In the genomic region with DNA sequence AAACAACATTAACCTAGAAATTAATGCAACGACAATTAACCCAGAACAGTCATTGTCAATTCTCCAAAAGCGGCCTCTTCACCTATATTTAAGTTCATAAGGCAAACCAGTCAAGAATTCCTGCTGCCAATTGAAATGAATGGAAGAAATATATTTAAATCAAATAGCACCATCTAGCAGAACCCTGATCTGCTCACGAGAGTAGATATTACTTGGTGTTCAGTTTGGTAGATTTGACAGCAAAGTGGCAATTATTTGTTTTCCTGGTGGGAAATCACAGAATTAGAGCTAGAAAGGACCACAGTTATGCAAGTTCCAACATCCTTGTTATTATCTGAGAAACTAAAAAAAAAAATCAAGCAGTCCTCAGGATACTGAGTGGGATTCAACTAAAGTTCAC, we compare ENCODE assay signal across 8 cellular contexts.
A peak's percentile ranks its signal among the peaks of the same experiment; 100 is the strongest.
DNase-seq lines count a peak whose midpoint lies in the region; ATAC-seq and TF ChIP-seq lines count a peak whose summit lies in the region.

No MANE protein-coding gene starts in this region.

- peak overlapping the region; percentile 54 for H3K27ac Mint-ChIP-seq in nephron progenitor cell

- H3K9ac ChIP-seq in BLaER1 treated with 17β-estradiol and CSF1 and Interleukin-3, amounts not matched to agents 10 nM and 100 nM: peak overlapping the region; percentile 59 to 91 (median 80); a peak in 19 of 22 replicates
- H3K9ac ChIP-seq in adipocyte (ENCODE audit: low read length): peak overlapping the region; percentile 87

- peak overlapping the region; percentile 81 to 94 (median 88); a peak in 21 of 22 replicates for H3K4me2 ChIP-seq in BLaER1 treated with 17β-estradiol and CSF1 and Interleukin-3, amounts not matched to agents 10 nM and 100 nM

- CTCF ChIA-PET in HEK293 (lab: Yijun Ruan, JAX): no interaction called here

- H3K4me1 ChIP-seq in BLaER1 treated with 17β-estradiol and CSF1 and Interleukin-3, amounts not matched to agents 10 nM and 100 nM: peaks cover 32 to 62% (median 51%) of the 10 kb centered on the region in 10 experiments
- H3K4me1 ChIP-seq in HEK293 (ENCODE audit: control insufficient read depth, insufficient read depth, low read length) (0 out of 2 replicates have a peak, but pooled peaks cover 6% of the 10 kb centered on the region), adipocyte (ENCODE audit: control insufficient read depth, insufficient read depth, low read length) (peaks cover 27% of the 10 kb centered on the region)

- H3K36me3 ChIP-seq in BLaER1 treated with 17β-estradiol and CSF1 and Interleukin-3, amounts not matched to agents 10 nM and 100 nM: peaks cover 0 to 4% (median 0%) of the 10 kb centered on the region in 11 experiments; a peak in 2 of 22 replicates
- H3K36me3 ChIP-seq in HEK293 (ENCODE audit: control insufficient read depth in 2 of 2, insufficient read depth in 1 of 2, low read length in 2 of 2) (no peaks in the 10 kb centered on the region), adipocyte (ENCODE audit: control insufficient read depth, insufficient read depth, low read length, severe bottlenecking) (no peaks in the 10 kb centered on the region)

- POLR2A ChIA-PET in HEK293 (lab: Yijun Ruan, JAX): no interaction called here

- no peaks in the 10 kb centered on the region for H3K9me3 Mint-ChIP-seq in nephron progenitor cell

- H3K4me1 Mint-ChIP-seq in nephron progenitor cell: peaks cover 69% of the 10 kb centered on the region

- H3K27me3 ChIP-seq in BLaER1 treated with 17β-estradiol and CSF1 and Interleukin-3, amounts not matched to agents 10 nM and 100 nM: no peaks in the 10 kb centered on the region; a peak in 1 of 22 replicates
- H3K27me3 ChIP-seq in adipocyte (replicated peaks; ENCODE audit: control insufficient read depth, insufficient read depth, low read length): no peaks in the 10 kb centered on the region

- TF ChIP-seq CTCF in HEK293 (tag by site-specific recombination; IDR thresholded peaks at IDR 0.05): 0 out of 2 replicates have a peak, but pooled peaks have one; percentile 14
- TF ChIP-seq CTCF in nephron progenitor cell (IDR thresholded peaks at IDR 0.05): no peak
- no peak for TF ChIP-seq CTCF in GM10266 (IDR thresholded peaks at IDR 0.05; ENCODE audit: control insufficient read depth, insufficient read depth, low read depth, missing control alignments)

- 0 out of 22 replicates have a peak, but pooled peaks cover 0 to 2% (median 0%) of the 10 kb centered on the region in 11 experiments for H3K9me3 ChIP-seq in BLaER1 treated with 17β-estradiol and CSF1 and Interleukin-3, amounts not matched to agents 10 nM and 100 nM (replicated peaks in 1 of 11)
- H3K9me3 ChIP-seq in HEK293 (ENCODE audit: control insufficient read depth, insufficient read depth, low read depth, low read length) (no peaks in the 10 kb centered on the region), adipocyte (ENCODE audit: control insufficient read depth, low read length) (no peaks in the 10 kb centered on the region)

- peak overlapping the region in 9 of 10 experiments; percentile 69 to 86 (median 74); a peak in 15 of 20 replicates for H3K4me3 ChIP-seq in BLaER1 treated with 17β-estradiol and CSF1 and Interleukin-3, amounts not matched to agents 10 nM and 100 nM
- H3K4me3 ChIP-seq in HEK293 (ENCODE audit: low read depth, low read length) (no peak overlapping the region), adipocyte (ENCODE audit: low read length) (peak overlapping the region; percentile 83)

- peak overlapping the region in 6 of 11 experiments; percentile 44 to 76 (median 67); a peak in 11 of 22 replicates for H3K27ac ChIP-seq in BLaER1 treated with 17β-estradiol and CSF1 and Interleukin-3, amounts not matched to agents 10 nM and 100 nM
- H3K27ac ChIP-seq in HEK293 (ENCODE audit: extremely low read depth, low read depth, low read length): no peak overlapping the region

- no peaks in the 10 kb centered on the region for H3K27me3 Mint-ChIP-seq in nephron progenitor cell (ENCODE audit: low read depth, poor library complexity)

- H3K4me3 Mint-ChIP-seq in nephron progenitor cell: peak overlapping the region; percentile 93

- H4K20me1 ChIP-seq in BLaER1 treated with 17β-estradiol and CSF1 and Interleukin-3, amounts not matched to agents 10 nM and 100 nM: peaks cover 0 to 59% (median 0%) of the 10 kb centered on the region in 11 experiments; a peak in 7 of 22 replicates

- H3K36me3 Mint-ChIP-seq in nephron progenitor cell (ENCODE audit: low read depth): peaks cover 3% of the 10 kb centered on the region

- no peak for ATAC-seq in GM21528 (IDR thresholded peaks at IDR 0.05; ENCODE audit: low FRiP score, unreplicated experiment)

- peak; percentile 19 for DNase-seq in adipocyte (ENCODE audit: low read depth)
- DNase-seq in nephron progenitor cell: no peak
- no peak for DNase-seq in GM10266 (ENCODE audit: extremely low spot score)
- DNase-seq in stimulated activated CD4-positive, alpha-beta T cell treated with anti-CD3 and anti-CD28 coated beads, Interleukin-4, amount 100 ng/mL, for 1 hour: no peak
- no peak for DNase-seq in NK-92 (lab: John Stamatoyannopoulos, UW; ENCODE audit: unreplicated experiment)

TF ChIP-seq in HEK293, 187 proteins besides CTCF, POLR2A, EP300 and RAD21:
- TF ChIP-seq KLF7 (tag by site-specific recombination; IDR thresholded peaks at IDR 0.05; ENCODE audit: borderline replicate concordance) (no peak), ZNF184 (tag by site-specific recombination; IDR thresholded peaks at IDR 0.05) (no peak), ZNF571 (tag by site-specific recombination; IDR thresholded peaks at IDR 0.05) (no peak), ZNF776 (tag by site-specific recombination; IDR thresholded peaks at IDR 0.05; ENCODE audit: borderline replicate concordance) (no peak), HOXA7 (CRISPR knock-in tag; IDR thresholded peaks at IDR 0.05; ENCODE audit: borderline replicate concordance) (no peak), ZNF2 (tag by site-specific recombination; IDR thresholded peaks at IDR 0.05) (no peak), SCRT2 (tag by site-specific recombination; IDR thresholded peaks at IDR 0.05) (no peak), ZNF473 (tag by site-specific recombination; IDR thresholded peaks at IDR 0.05) (no peak), ZNF48 (tag by site-specific recombination; IDR thresholded peaks at IDR 0.05) (no peak)
- TF ChIP-seq, protein P1, sequence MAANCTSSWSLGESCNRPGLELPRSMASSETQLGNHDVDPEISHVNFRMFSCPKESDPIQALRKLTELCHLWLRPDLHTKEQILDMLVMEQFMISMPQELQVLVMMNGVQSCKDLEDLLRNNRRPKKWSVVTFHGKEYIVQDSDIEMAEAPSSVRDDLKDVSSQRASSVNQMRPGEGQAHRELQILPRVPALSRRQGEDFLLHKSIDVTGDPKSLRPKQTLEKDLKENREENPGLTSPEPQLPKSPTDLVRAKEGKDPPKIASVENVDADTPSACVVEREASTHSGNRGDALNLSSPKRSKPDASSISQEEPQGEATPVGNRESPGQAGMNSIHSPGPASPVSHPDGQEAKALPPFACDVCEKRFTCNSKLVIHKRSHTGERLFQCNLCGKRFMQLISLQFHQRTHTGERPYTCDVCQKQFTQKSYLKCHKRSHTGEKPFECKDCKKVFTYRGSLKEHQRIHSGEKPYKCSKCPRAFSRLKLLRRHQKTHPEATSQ (tag by site-specific recombination; IDR thresholded peaks at IDR 0.05): no peak
